Comparison of ENCODE assay signal across 9 cellular contexts in genomic region chr7:45978010-45978681, GRCh38. TPM values are rescaled to one million over a fixed set of nuclear protein-coding genes. Genes with fewer than 3 reads are reported as not detected.
DNase-seq lines count a peak whose midpoint lies in the region; ATAC-seq, FAIRE-seq and TF ChIP-seq lines count a peak whose summit lies in the region.
"Had no signal": no experiment of that assay in that cellular context is flagged by ENCODE, and none has a peak within 500 bp of the region (broad histone marks: within the 10 kb centered on the region; RNA-seq: fewer than 3 reads in every experiment).

No MANE protein-coding gene starts in this region.

- peak overlapping the region; percentile 74 to 94; a peak in 3 of 4 replicates for H3K27ac ChIP-seq in SK-N-SH (ENCODE audit: low read depth in 2 of 2, low read length in 1 of 2)
- H3K27ac ChIP-seq: HL-60 had no signal

- WGBS in SK-N-SH (ENCODE audit: low lambda C conversion rate): 2% methylated on average over 11 of the region's 11 CpGs

- H3K9me3 ChIP-seq in SK-N-SH: peaks cover 14% of the 10 kb centered on the region; the same call in 1 of the 2 replicates

- no peak for TF ChIP-seq RAD21 in SK-N-SH (IDR thresholded peaks at IDR 0.05; ENCODE audit: low read length)

- no peaks in the 10 kb centered on the region for H3K79me2 ChIP-seq in SK-N-SH (ENCODE audit: insufficient read depth)

- H3K4me3 ChIP-seq in SK-N-SH (ENCODE audit: low read depth in 2 of 2, low read length in 1 of 2) (peak overlapping the region; percentile 25; a peak in 3 of 4 replicates), fibroblast of villous mesenchyme (ENCODE audit: low read depth, low read length) (peak overlapping the region; percentile 24)

- peak overlapping the region; percentile 66 for H3K4me2 ChIP-seq in SK-N-SH

- CTCF ChIA-PET in SK-N-SH (lab: Yijun Ruan, JAX): interaction anchor here (1.5 kb wide), 1 partner anchor 55 kb away, joined by 5 read pairs; no protein-coding TSS in a partner anchor

- TF ChIP-seq EP300 in SK-N-SH (IDR thresholded peaks at IDR 0.05; ENCODE audit: borderline replicate concordance in 1 of 2, low read depth in 1 of 2, low read length in 1 of 2): peak; percentile 42 to 97; a peak in 3 of 4 replicates

- peaks cover 7 to 35% of the 10 kb centered on the region in 2 experiments; a peak in 3 of 4 replicates for H3K4me1 ChIP-seq in SK-N-SH (ENCODE audit: control insufficient read depth in 1 of 2, insufficient read depth in 2 of 2, low read depth in 1 of 2, low read length in 1 of 2)

- H3K36me3 ChIP-seq in SK-N-SH (replicated peaks in 1 of 2; ENCODE audit: control insufficient read depth in 1 of 2, insufficient read depth in 2 of 2, low read length in 1 of 2): no peaks in the 10 kb centered on the region

- DNase-seq in AG09319 (ENCODE audit: extremely low read depth, low read depth) (peak; percentile 86), H54 (ENCODE audit: insufficient read length, low spot score) (peak; percentile 96), SK-N-SH (no peak), fibroblast of villous mesenchyme (ENCODE audit: low read depth) (peak; percentile 88), retina (peak; percentile 40)

- no peak for TF ChIP-seq CTCF in AG09319 (IDR thresholded peaks at IDR 0.05; ENCODE audit: low read depth, low read length)
- no peak for TF ChIP-seq CTCF in SK-N-SH (IDR thresholded peaks at IDR 0.05)
- TF ChIP-seq CTCF in fibroblast of villous mesenchyme (IDR thresholded peaks at IDR 0.05; ENCODE audit: insufficient read depth, low read depth, low read length): no peak

- no peaks in the 10 kb centered on the region for H3K27me3 ChIP-seq in SK-N-SH (ENCODE audit: insufficient read depth)

- TF ChIP-seq POLR2A in H54 (IDR thresholded peaks at IDR 0.05; ENCODE audit: low read depth, low read length) (no peak), GM18505 (IDR thresholded peaks at IDR 0.05; ENCODE audit: borderline replicate concordance, extremely low read depth, insufficient read depth, insufficient read length) (no peak)

- ATAC-seq in GM21360 (IDR thresholded peaks at IDR 0.05; ENCODE audit: unreplicated experiment) (no peak), GM18505 (IDR thresholded peaks at IDR 0.05; ENCODE audit: unreplicated experiment) (no peak), HG03097 (IDR thresholded peaks at IDR 0.05; ENCODE audit: low FRiP score, unreplicated experiment) (no peak)

- H2AFZ ChIP-seq in SK-N-SH (ENCODE audit: low read depth): peak overlapping the region; percentile 71

- no peaks in the 10 kb centered on the region for H4K20me1 ChIP-seq in SK-N-SH (ENCODE audit: insufficient read depth)

- peaks cover 15% of the 10 kb centered on the region for H3F3A ChIP-seq in SK-N-SH (replicated peaks; ENCODE audit: insufficient read depth)

- POLR2A ChIA-PET in SK-N-SH (lab: Yijun Ruan, JAX): no interaction called here

- H3K9ac ChIP-seq in SK-N-SH: peak overlapping the region; percentile 70

- H3K9me2 ChIP-seq in SK-N-SH: no peaks in the 10 kb centered on the region

- FAIRE-seq in H54 (lab: Jason Lieb, UNC): peak; percentile 91

TF ChIP-seq in SK-N-SH, 30 proteins besides CTCF, POLR2A, EP300 and RAD21 (continues in another document):
- peak; percentile 100 for TF ChIP-seq JUND (IDR thresholded peaks at IDR 0.05)
- TF ChIP-seq RFX5 (IDR thresholded peaks at IDR 0.05; ENCODE audit: low read length): no peak
- TF ChIP-seq USF2 (IDR thresholded peaks at IDR 0.05; ENCODE audit: borderline replicate concordance, low read depth, low read length): no peak
- no peak for TF ChIP-seq CHD2 (IDR thresholded peaks at IDR 0.05; ENCODE audit: low read length, partially characterized antibody)
- peak; percentile 99 for TF ChIP-seq PBX3 (IDR thresholded peaks at IDR 0.05)
- TF ChIP-seq NRF1 (IDR thresholded peaks at IDR 0.05; ENCODE audit: low read depth, low read length): no peak
- peak; percentile 97 for TF ChIP-seq NFIC (IDR thresholded peaks at IDR 0.05; ENCODE audit: borderline replicate concordance)
- no peak for TF ChIP-seq FOXJ3 (CRISPR knock-in tag; IDR thresholded peaks at IDR 0.05)
- peak; percentile 89 for TF ChIP-seq ZBTB33 (IDR thresholded peaks at IDR 0.05; ENCODE audit: borderline replicate concordance, low read depth)
- TF ChIP-seq EZH2phosphoT487 (IDR thresholded peaks at IDR 0.05; ENCODE audit: borderline replicate concordance, low read depth): no peak
- TF ChIP-seq RXRA (IDR thresholded peaks at IDR 0.05; ENCODE audit: borderline replicate concordance, low read depth): peak; percentile 76
- peak; percentile 99 for TF ChIP-seq FOSL2 (IDR thresholded peaks at IDR 0.05; ENCODE audit: borderline replicate concordance, low read depth)
- no peak for TF ChIP-seq RCOR1 (IDR thresholded peaks at IDR 0.05; ENCODE audit: low read length)
- TF ChIP-seq REST (IDR thresholded peaks at IDR 0.05; ENCODE audit: low read depth, low read length): peak; percentile 23; the same call in 1 of the 2 replicates
- no peak; the same call in 1 of the 2 replicates for TF ChIP-seq GABPA (IDR thresholded peaks at IDR 0.05; ENCODE audit: low read depth)
- no peak for TF ChIP-seq IRF3 (IDR thresholded peaks at IDR 0.05; ENCODE audit: low read depth, low read length)
- peak; percentile 37; the same call in 1 of the 2 replicates for TF ChIP-seq YY1 (IDR thresholded peaks at IDR 0.05; ENCODE audit: low read depth)

RNA-seq across cellular contexts. Expression of gene IGFBP3, which starts 57.1 kb away (rescaled TPM):
- 51.2 and 80.3 TPM in 2 replicates for polyA plus RNA-seq in SK-N-SH (2012; rRNA removed)
- 58.5 and 59.1 TPM in 2 replicates for polyA plus RNA-seq in SK-N-SH (2012; cell fraction: cytosol; rRNA removed)
- polyA plus RNA-seq in SK-N-SH (2012; cell fraction: nucleus; rRNA removed): 80.5 and 102 TPM in 2 replicates
- 88.5 and 175 TPM in 2 replicates for total RNA-seq in fibroblast of villous mesenchyme
